Comparison of ENCODE assay signal across 32 cellular contexts in the genomic region with DNA sequence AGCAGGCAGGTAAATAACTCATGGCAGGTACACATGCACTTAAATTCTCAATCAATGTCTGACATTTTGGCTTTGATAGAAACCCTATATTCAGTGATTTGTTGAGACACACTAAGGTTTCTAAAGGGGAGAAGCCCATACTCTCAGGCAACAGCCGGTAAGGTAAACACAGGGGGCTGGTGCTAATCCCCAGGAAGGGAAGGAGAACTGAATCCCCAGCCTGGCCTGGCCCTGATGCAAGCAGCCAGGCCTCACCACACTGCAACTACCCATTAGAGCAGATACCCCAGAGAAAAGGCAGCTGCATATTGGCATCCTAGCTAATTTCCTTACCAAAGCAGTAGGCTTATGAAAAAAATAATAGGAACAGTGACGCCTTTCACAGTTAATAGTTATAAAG.
"Had no signal": no experiment of that assay in that cellular context is flagged by ENCODE, and none has a peak within 500 bp of the region (broad histone marks: within the 10 kb centered on the region; RNA-seq: fewer than 3 reads in every experiment).

No MANE protein-coding gene starts in this region.

- H3K4me1 Mint-ChIP-seq: activated CD4-positive, alpha-beta T cell treated with anti-CD3 and anti-CD28 coated beads for 36 hours; activated CD4-positive, alpha-beta T cell treated with anti-CD3 and anti-CD28 coated beads, Interleukin-2, amount 10 ng/mL, durations not matched to agents 7 days and 5 days had no signal

- H3K9me3 Mint-ChIP-seq: activated CD4-positive, alpha-beta T cell treated with anti-CD3 and anti-CD28 coated beads, Interleukin-2, amount 10 ng/mL, durations not matched to agents 7 days and 5 days had no signal

- H3K4me3 ChIP-seq: adrenal gland, body of pancreas, breast epithelium, PC-9 had no signal

- H3K4me1 ChIP-seq: adrenal gland, body of pancreas, breast epithelium had no signal

- H3K27ac ChIP-seq: adrenal gland, body of pancreas, breast epithelium, PC-9, RWPE1, VCaP had no signal

- DNase-seq: activated CD4-positive, alpha-beta T cell treated with anti-CD3 and anti-CD28 coated beads for 36 hours; activated CD4-positive, alpha-beta T cell treated with anti-CD3 and anti-CD28 coated beads, Interleukin-2, amount 10 ng/mL, durations not matched to agents 7 days and 5 days; activated CD4-positive, alpha-beta T cell treated with anti-CD3 and anti-CD28 coated beads, Interleukin-2, amount 50 U/mL, for 48 hours; activated CD8-positive, alpha-beta T cell treated with anti-CD3 and anti-CD28 coated beads, Interleukin-2, amount 10 ng/mL, durations not matched to agents 7 days and 5 days; activated gamma-delta T cell treated with Interleukin-2 at 50 U/mL for 16 hours; activated naive CD4-positive, alpha-beta T cell treated with anti-CD3 and anti-CD28 coated beads for 36 hours; activated T-cell treated with anti-CD3 and anti-CD28 coated beads, Interleukin-2, amount 50 U/mL, for 4 hours; adrenal gland; body of pancreas; Karpas-422; KBM-7; NCI-H1105; NCI-H1417 treated with DMSO at 0.1 percent for 48 hours; NCI-H187 treated with DMSO at 0.1 percent for 48 hours; NCI-H2081; NCI-H2171 treated with DMSO at 0.1 percent for 48 hours; NCI-H2227 treated with DMSO at 0.1 percent for 48 hours; NCI-H446; NCI-H510A treated with DMSO at 0.1 percent for 48 hours; NCI-H526 treated with DMSO at 0.1 percent for 48 hours; NK-92 treated with Interleukin-12 subunit alpha and Interleukin-12 subunit beta, amount 100 ng/mL, for 24 hours; SIG-M5; SW 1271; T-helper 1 cell; T-helper 2 cell; T-helper 9 cell had no signal

- H3K4me3 Mint-ChIP-seq: activated CD4-positive, alpha-beta T cell treated with anti-CD3 and anti-CD28 coated beads for 36 hours; activated CD4-positive, alpha-beta T cell treated with anti-CD3 and anti-CD28 coated beads, Interleukin-2, amount 10 ng/mL, durations not matched to agents 7 days and 5 days; activated CD8-positive, alpha-beta T cell treated with anti-CD3 and anti-CD28 coated beads, Interleukin-2, amount 10 ng/mL, durations not matched to agents 7 days and 5 days; activated naive CD4-positive, alpha-beta T cell treated with anti-CD3 and anti-CD28 coated beads for 36 hours; activated T-cell treated with anti-CD3 and anti-CD28 coated beads, Interleukin-2, amount 50 U/mL, for 4 hours; activated T-helper 1 cell treated with anti-CD3 and anti-CD28 coated beads, Interleukin-12 subunit alpha, Interleukin-12 subunit beta, Interleukin-2, Interleukin-4 antibody, amounts not matched to agents 30 ng/mL and 10 ng/mL and 1 ng/mL, durations not matched to agents 14 hours and 24 hours and 36 hours had no signal

- H3K27me3 Mint-ChIP-seq: activated CD4-positive, alpha-beta T cell treated with anti-CD3 and anti-CD28 coated beads for 36 hours; activated CD4-positive, alpha-beta T cell treated with anti-CD3 and anti-CD28 coated beads, Interleukin-2, amount 10 ng/mL, durations not matched to agents 7 days and 5 days had no signal

- H3K27me3 ChIP-seq: adrenal gland, body of pancreas, breast epithelium had no signal

- H3K27ac Mint-ChIP-seq: activated CD4-positive, alpha-beta T cell treated with anti-CD3 and anti-CD28 coated beads for 36 hours; activated CD4-positive, alpha-beta T cell treated with anti-CD3 and anti-CD28 coated beads, Interleukin-2, amount 10 ng/mL, durations not matched to agents 7 days and 5 days; activated CD8-positive, alpha-beta T cell treated with anti-CD3 and anti-CD28 coated beads, Interleukin-2, amount 10 ng/mL, durations not matched to agents 7 days and 5 days; activated naive CD4-positive, alpha-beta T cell treated with anti-CD3 and anti-CD28 coated beads for 36 hours; activated naive CD4-positive, alpha-beta T cell treated with anti-CD3 and anti-CD28 coated beads, Interleukin-2, amount 50 U/mL, for 72 hours; activated T-helper 1 cell treated with anti-CD3 and anti-CD28 coated beads, Interleukin-12 subunit alpha, Interleukin-12 subunit beta, Interleukin-2, Interleukin-4 antibody, amounts not matched to agents 30 ng/mL and 10 ng/mL and 1 ng/mL, durations not matched to agents 14 hours and 24 hours and 36 hours had no signal

- H3K36me3 ChIP-seq: adrenal gland, breast epithelium had no signal

- H3K9me3 ChIP-seq: adrenal gland, body of pancreas had no signal
